In genomic region chr11:47913569-47914244, GRCh38 we compare ENCODE assay signal across 1 cellular context.
TF ChIP-seq lines count a peak whose summit lies in the region.

No MANE protein-coding gene starts in this region.

TF ChIP-seq in H1, 55 proteins besides CTCF, POLR2A, EP300 and RAD21:
- TF ChIP-seq CBX8 (IDR thresholded peaks at IDR 0.05; ENCODE audit: borderline replicate concordance, low read depth, low read length) (no peak), FOSL1 (IDR thresholded peaks at IDR 0.05; ENCODE audit: insufficient read depth, low read depth, low read length) (no peak), TAF1 (IDR thresholded peaks at IDR 0.05; ENCODE audit: low read depth, low read length) (no peak), SIN3A (conservative IDR thresholded peaks at IDR 0.05 in 1 of 2, IDR thresholded peaks at IDR 0.05 in 1 of 2; ENCODE audit: low read depth in 1 of 2, low read length in 2 of 2) (no peak), KDM5A (IDR thresholded peaks at IDR 0.05; ENCODE audit: low read length) (no peak), CHD2 (IDR thresholded peaks at IDR 0.05; ENCODE audit: low read length) (no peak), RNF2 (IDR thresholded peaks at IDR 0.05; ENCODE audit: borderline replicate concordance, low read depth, low read length, missing control alignments, poor library complexity, severe bottlenecking) (no peak), ZNF274 (IDR thresholded peaks at IDR 0.05; ENCODE audit: borderline replicate concordance, extremely low read depth, low read length) (no peak), CHD7 (IDR thresholded peaks at IDR 0.05; ENCODE audit: insufficient replicate concordance, low read length) (no peak), MAFK (IDR thresholded peaks at IDR 0.05; ENCODE audit: low read depth, low read length) (no peak), RBBP5 (IDR thresholded peaks at IDR 0.05; ENCODE audit: borderline replicate concordance, low read depth, low read length) (no peak), YY1 (IDR thresholded peaks at IDR 0.05; ENCODE audit: low read depth, low read length) (no peak), TEAD4 (IDR thresholded peaks at IDR 0.05; ENCODE audit: low read depth, low read length) (no peak), GTF2F1 (IDR thresholded peaks at IDR 0.05; ENCODE audit: borderline replicate concordance, low read depth, low read length) (no peak), TAF7 (optimal IDR thresholded peaks at IDR 0.05; ENCODE audit: borderline replicate concordance, low read depth, low read length) (no peak), JUND (IDR thresholded peaks at IDR 0.05; ENCODE audit: low read length) (no peak)
